Comparison of ENCODE assay signal across 21 cellular contexts in the genomic region with DNA sequence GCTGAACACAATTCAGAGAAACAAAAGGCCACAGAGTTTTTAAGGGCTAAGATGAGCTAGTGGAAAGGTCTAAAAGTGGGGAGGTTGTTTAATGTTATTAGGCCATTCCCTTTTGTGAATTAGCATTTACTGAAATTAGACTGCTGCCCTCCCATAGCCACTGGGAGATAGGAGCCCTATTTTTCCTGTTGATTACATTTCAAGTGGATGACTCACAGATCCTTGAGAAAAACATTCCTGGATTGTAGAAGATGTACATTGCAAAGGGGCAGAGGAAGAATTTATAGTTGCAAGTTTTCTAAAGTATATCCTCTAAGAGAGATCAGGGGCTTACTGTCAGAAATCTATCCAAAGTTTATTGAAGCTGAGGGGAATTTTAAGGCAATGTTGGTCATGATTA.
"Had no signal": no experiment of that assay in that cellular context is flagged by ENCODE, and none has a peak within 500 bp of the region (broad histone marks: within the 10 kb centered on the region; RNA-seq: fewer than 3 reads in every experiment).

No MANE protein-coding gene starts in this region.

- H3K36me3 ChIP-seq: colonic mucosa, neutrophil, sigmoid colon, upper lobe of right lung had no signal

- H3K27me3 ChIP-seq: colonic mucosa, neutrophil, sigmoid colon, upper lobe of right lung had no signal

- H3K27ac ChIP-seq: colonic mucosa, neutrophil, parathyroid adenoma, sigmoid colon, upper lobe of right lung had no signal

- H3K36me3 Mint-ChIP-seq: activated naive CD8-positive, alpha-beta T cell had no signal

- DNase-seq: activated CD4-positive, alpha-beta T cell treated with anti-CD3 and anti-CD28 coated beads for 36 hours; activated CD4-positive, alpha-beta T cell treated with anti-CD3 and anti-CD28 coated beads, Interleukin-2, amount 50 U/mL, for 48 hours; activated T-cell treated with anti-CD3 and anti-CD28 coated beads for 4 hours; central memory CD4-positive, alpha-beta T cell; colonic mucosa; erythroblast; foreskin melanocyte; kidney glomerular epithelial cell; left ventricle myocardium superior; sigmoid colon; stimulated activated CD8-positive, alpha-beta memory T cell treated with anti-CD3 and anti-CD28 coated beads, Interleukin-4, amount 100 ng/mL, for 48 hours; stimulated activated naive CD4-positive, alpha-beta T cell; SW 1271; upper lobe of right lung had no signal

- H3K27me3 Mint-ChIP-seq: activated CD4-positive, alpha-beta T cell treated with anti-CD3 and anti-CD28 coated beads for 36 hours; activated naive CD8-positive, alpha-beta T cell; natural killer cell treated with Interleukin-12 subunit alpha and Interleukin-12 subunit beta and Interleukin-15 and Interleukin-18, amount 100 ng/mL, for 72 hours had no signal

- H3K9ac ChIP-seq: parathyroid adenoma had no signal

- H3K27ac Mint-ChIP-seq: activated CD4-positive, alpha-beta T cell treated with anti-CD3 and anti-CD28 coated beads for 36 hours; activated naive CD8-positive, alpha-beta T cell; activated T-helper 1 cell treated with anti-CD3 and anti-CD28 coated beads, Interleukin-12 subunit alpha, Interleukin-12 subunit beta, Interleukin-2, Interleukin-4 antibody, amounts not matched to agents 30 ng/mL and 10 ng/mL and 1 ng/mL, durations not matched to agents 14 hours and 24 hours and 36 hours; natural killer cell treated with Interleukin-12 subunit alpha and Interleukin-12 subunit beta and Interleukin-15 and Interleukin-18, amount 100 ng/mL, for 72 hours; WTC11 had no signal

- H2AFZ ChIP-seq: parathyroid adenoma had no signal

- H3K4me1 ChIP-seq: colonic mucosa, parathyroid adenoma, sigmoid colon, upper lobe of right lung had no signal

- ATAC-seq: activated CD4-positive, alpha-beta T cell treated with anti-CD3 and anti-CD28 coated beads for 36 hours; left ventricle myocardium superior; natural killer cell treated with Interleukin-12 subunit alpha and Interleukin-12 subunit beta and Interleukin-15 and Interleukin-18, amount 100 ng/mL, for 72 hours; upper lobe of right lung; WTC11 had no signal

- H3K4me3 Mint-ChIP-seq: activated CD4-positive, alpha-beta T cell treated with anti-CD3 and anti-CD28 coated beads for 36 hours; activated naive CD8-positive, alpha-beta T cell; activated T-helper 1 cell treated with anti-CD3 and anti-CD28 coated beads, Interleukin-12 subunit alpha, Interleukin-12 subunit beta, Interleukin-2, Interleukin-4 antibody, amounts not matched to agents 30 ng/mL and 10 ng/mL and 1 ng/mL, durations not matched to agents 14 hours and 24 hours and 36 hours; natural killer cell treated with Interleukin-12 subunit alpha and Interleukin-12 subunit beta and Interleukin-15 and Interleukin-18, amount 100 ng/mL, for 72 hours; WTC11 had no signal

- H3K4me3 ChIP-seq: colonic mucosa, sigmoid colon, upper lobe of right lung had no signal

- H3K4me1 Mint-ChIP-seq: activated CD4-positive, alpha-beta T cell treated with anti-CD3 and anti-CD28 coated beads for 36 hours had no signal

- H3K79me2 ChIP-seq: parathyroid adenoma had no signal

- FAIRE-seq: TTC549 had no signal

- H3K9me3 ChIP-seq: colonic mucosa, neutrophil, upper lobe of right lung had no signal
